ENCODE assay signal across 16 cellular contexts in genomic region chr20:23096986-23097520, GRCh38. TPM values are rescaled to one million over a fixed set of nuclear protein-coding genes. Genes with fewer than 3 reads are reported as not detected.
"Had no signal": no experiment of that assay in that cellular context is flagged by ENCODE, and none has a peak within 500 bp of the region (broad histone marks: within the 10 kb centered on the region; RNA-seq: fewer than 3 reads in every experiment).

No MANE protein-coding gene starts in this region.

- H3K27me3 ChIP-seq: gastroesophageal sphincter, heart left ventricle, ovary had no signal

- FAIRE-seq: urothelium cell line had no signal

- DNase-seq: activated CD4-positive, alpha-beta T cell treated with anti-CD3 and anti-CD28 coated beads, Interleukin-2, amount 10 ng/mL, durations not matched to agents 24 days and 14 days; activated CD8-positive, alpha-beta T cell treated with anti-CD3 and anti-CD28 coated beads for 36 hours; activated effector memory CD4-positive, alpha-beta T cell treated with anti-CD3 and anti-CD28 coated beads, Interleukin-2, amount 50 U/mL, for 16 hours; activated naive CD4-positive, alpha-beta T cell treated with anti-CD3 and anti-CD28 coated beads, Interleukin-2, amount 50 U/mL, for 16 hours; activated T-cell treated with anti-CD3 and anti-CD28 coated beads, Interleukin-2, amount 50 U/mL, for 4 hours; aorta; dermis blood vessel endothelial cell; effector memory CD4-positive, alpha-beta T cell; heart left ventricle; left ventricle myocardium superior; mesendoderm; naive thymus-derived CD8-positive, alpha-beta T cell; ovary; stimulated activated naive B cell treated with anti-CD40 and anti-IgM and Interleukin-4, amounts not matched to agents 10 μg/mL and 1 μg/mL and 100 μg/mL, for 72 hours had no signal

- ATAC-seq: activated CD8-positive, alpha-beta T cell treated with anti-CD3 and anti-CD28 coated beads for 36 hours; activated T-cell treated with anti-CD3 and anti-CD28 coated beads, Interleukin-2, amount 50 U/mL, for 4 hours; gastroesophageal sphincter; heart left ventricle; left ventricle myocardium superior; naive thymus-derived CD8-positive, alpha-beta T cell; stimulated activated naive B cell treated with anti-CD40 and anti-IgM and Interleukin-4, amounts not matched to agents 10 μg/mL and 1 μg/mL and 100 μg/mL, for 72 hours had no signal

- H3K4me3 ChIP-seq: gastroesophageal sphincter, heart left ventricle, ovary had no signal

- H3K9me3 ChIP-seq: gastroesophageal sphincter, heart left ventricle, ovary had no signal

- H3K36me3 ChIP-seq: gastroesophageal sphincter, heart left ventricle, ovary had no signal

- H3K27ac ChIP-seq: gastroesophageal sphincter, ovary had no signal

RNA-seq across cellular contexts. Expression of gene THBD, which starts 47.6 kb away (rescaled TPM):
- total RNA-seq: activated CD4-positive, alpha-beta T cell treated with anti-CD3 and anti-CD28 coated beads, Interleukin-2, amount 10 ng/mL, durations not matched to agents 24 days and 14 days; activated CD8-positive, alpha-beta T cell treated with anti-CD3 and anti-CD28 coated beads for 36 hours had no signal
- polyA plus RNA-seq: naive thymus-derived CD8-positive, alpha-beta T cell had no signal
